14 cellular contexts compared by ENCODE assay signal in genomic region chr20:11373391-11373790, GRCh38.
DNase-seq lines count a peak whose midpoint lies in the region; ATAC-seq, FAIRE-seq and TF ChIP-seq lines count a peak whose summit lies in the region.
"Had no signal": no experiment of that assay in that cellular context is flagged by ENCODE, and none has a peak within 500 bp of the region (broad histone marks: within the 10 kb centered on the region; RNA-seq: fewer than 3 reads in every experiment).

No MANE protein-coding gene starts in this region.

- no peak for TF ChIP-seq CTCF in astrocyte (IDR thresholded peaks at IDR 0.05; ENCODE audit: insufficient read depth, low read depth, low read length)

- DNase-seq in Daoy (ENCODE audit: low read depth) (peak; percentile 11), astrocyte (ENCODE audit: low read depth) (no peak), myocyte (ENCODE audit: low read depth) (peak; percentile 52)
- DNase-seq in stimulated activated CD4-positive, alpha-beta T cell treated with anti-CD3 and anti-CD28 coated beads, Interleukin-4, amount 100 ng/mL, for 1 hour = no peak
- DNase-seq: activated CD4-positive, alpha-beta memory T cell treated with anti-CD3 and anti-CD28 coated beads for 36 hours; activated T-cell treated with anti-CD3 and anti-CD28 coated beads, Interleukin-2, amount 50 U/mL, for 72 hours; KG1; NCI-H187 treated with DMSO at 0.1 percent for 48 hours had no signal

- H2AFZ ChIP-seq in astrocyte (ENCODE audit: low read depth, low read length) = no peak overlapping the region

- H3K4me2 ChIP-seq in astrocyte (ENCODE audit: low read length) = no peak overlapping the region
- H3K4me2 ChIP-seq: BLaER1 had no signal

- H3K79me2 ChIP-seq in astrocyte (ENCODE audit: insufficient read depth, low read length) = no peaks in the 10 kb centered on the region

- ATAC-seq in HG02840 (IDR thresholded peaks at IDR 0.05; ENCODE audit: low FRiP score, unreplicated experiment) (no peak), HG03342 (IDR thresholded peaks at IDR 0.05; ENCODE audit: unreplicated experiment) (no peak)
- ATAC-seq: activated T-cell treated with anti-CD3 and anti-CD28 coated beads, Interleukin-2, amount 50 U/mL, for 72 hours; HCT116 had no signal

- H3K9ac ChIP-seq in astrocyte (ENCODE audit: low read length) = no peak overlapping the region
- H3K9ac ChIP-seq: BLaER1 had no signal

- no peaks in the 10 kb centered on the region for H3K9me3 ChIP-seq in astrocyte (ENCODE audit: insufficient read depth, low read depth, low read length)
- H3K9me3 ChIP-seq: BLaER1, SJCRH30 had no signal

- no peak for TF ChIP-seq RAD21 in Ishikawa (IDR thresholded peaks at IDR 0.05; ENCODE audit: low read depth)

- FAIRE-seq in astrocyte (lab: Jason Lieb, UNC) = no peak

- no peaks in the 10 kb centered on the region for H3K9me3 Mint-ChIP-seq in astrocyte (ENCODE audit: unreplicated experiment)

- TF ChIP-seq EP300 in Ishikawa (IDR thresholded peaks at IDR 0.05; ENCODE audit: borderline replicate concordance) = 0 out of 2 replicates have a peak, but pooled peaks have one; percentile 9

- H3K4me1 ChIP-seq in astrocyte (ENCODE audit: insufficient read depth, low read length) = peaks cover 18% of the 10 kb centered on the region
- H3K4me1 ChIP-seq: BLaER1, SJCRH30 had no signal

- H4K20me1 ChIP-seq in astrocyte (ENCODE audit: insufficient read depth, low read length) = no peaks in the 10 kb centered on the region
- H4K20me1 ChIP-seq: BLaER1 had no signal

- H3K27ac ChIP-seq in astrocyte (ENCODE audit: low read depth, low read length) = no peak overlapping the region
- H3K27ac ChIP-seq: BLaER1, SJCRH30 had no signal

- H3K4me3 ChIP-seq in astrocyte (ENCODE audit: insufficient read depth, low read depth, low read length) = no peak overlapping the region
- H3K4me3 ChIP-seq: BLaER1, SJCRH30 had no signal

- no peaks in the 10 kb centered on the region for H3K36me3 ChIP-seq in astrocyte (ENCODE audit: insufficient read depth, low read length)
- H3K36me3 ChIP-seq: BLaER1, SJCRH30 had no signal

- no peaks in the 10 kb centered on the region for H3K27me3 ChIP-seq in astrocyte (ENCODE audit: insufficient read depth, low read length)
- H3K27me3 ChIP-seq: BLaER1, SJCRH30 had no signal

- H3K27me3 Mint-ChIP-seq in astrocyte (ENCODE audit: low read depth, unreplicated experiment) = no peaks in the 10 kb centered on the region
- H3K27me3 Mint-ChIP-seq: activated CD4-positive, alpha-beta memory T cell treated with anti-CD3 and anti-CD28 coated beads for 36 hours had no signal

- H3K36me3 Mint-ChIP-seq in astrocyte (ENCODE audit: low read depth, unreplicated experiment) = no peaks in the 10 kb centered on the region
- H3K36me3 Mint-ChIP-seq: activated CD4-positive, alpha-beta memory T cell treated with anti-CD3 and anti-CD28 coated beads for 36 hours had no signal

- peak overlapping the region; percentile 3 for H3K27ac Mint-ChIP-seq in astrocyte (ENCODE audit: unreplicated experiment)
- H3K27ac Mint-ChIP-seq: activated CD4-positive, alpha-beta memory T cell treated with anti-CD3 and anti-CD28 coated beads for 36 hours; activated T-cell treated with anti-CD3 and anti-CD28 coated beads, Interleukin-2, amount 50 U/mL, for 72 hours had no signal

- H3K4me1 Mint-ChIP-seq in astrocyte (ENCODE audit: low read depth, unreplicated experiment) = peaks cover 34% of the 10 kb centered on the region

- no peak overlapping the region for H3K4me3 Mint-ChIP-seq in astrocyte (ENCODE audit: unreplicated experiment)
- H3K4me3 Mint-ChIP-seq: activated CD4-positive, alpha-beta memory T cell treated with anti-CD3 and anti-CD28 coated beads for 36 hours; activated T-cell treated with anti-CD3 and anti-CD28 coated beads, Interleukin-2, amount 50 U/mL, for 72 hours had no signal

TF ChIP-seq in Ishikawa, 13 proteins besides CTCF, POLR2A, EP300 and RAD21:
- TF ChIP-seq NFIC (IDR thresholded peaks at IDR 0.05) (peak; percentile 71), FOXM1 (IDR thresholded peaks at IDR 0.05; ENCODE audit: borderline replicate concordance, low read depth) (no peak), TEAD4 (IDR thresholded peaks at IDR 0.05) (0 out of 2 replicates have a peak, but pooled peaks have one; percentile 35)

Comparison
In these comparisons a context has a peak if more than half of its experiments do, and no peak if none do; other contexts are left out.
1. DNase-seq: peak in Daoy (single experiment) and myocyte (single experiment); none in astrocyte (single experiment) and stimulated activated CD4-positive, alpha-beta T cell treated with anti-CD3 and anti-CD28 coated beads, Interleukin-4, amount 100 ng/mL, for 1 hour (single experiment).